Comparison of ENCODE assay signal across 12 cellular contexts in the genomic region with DNA sequence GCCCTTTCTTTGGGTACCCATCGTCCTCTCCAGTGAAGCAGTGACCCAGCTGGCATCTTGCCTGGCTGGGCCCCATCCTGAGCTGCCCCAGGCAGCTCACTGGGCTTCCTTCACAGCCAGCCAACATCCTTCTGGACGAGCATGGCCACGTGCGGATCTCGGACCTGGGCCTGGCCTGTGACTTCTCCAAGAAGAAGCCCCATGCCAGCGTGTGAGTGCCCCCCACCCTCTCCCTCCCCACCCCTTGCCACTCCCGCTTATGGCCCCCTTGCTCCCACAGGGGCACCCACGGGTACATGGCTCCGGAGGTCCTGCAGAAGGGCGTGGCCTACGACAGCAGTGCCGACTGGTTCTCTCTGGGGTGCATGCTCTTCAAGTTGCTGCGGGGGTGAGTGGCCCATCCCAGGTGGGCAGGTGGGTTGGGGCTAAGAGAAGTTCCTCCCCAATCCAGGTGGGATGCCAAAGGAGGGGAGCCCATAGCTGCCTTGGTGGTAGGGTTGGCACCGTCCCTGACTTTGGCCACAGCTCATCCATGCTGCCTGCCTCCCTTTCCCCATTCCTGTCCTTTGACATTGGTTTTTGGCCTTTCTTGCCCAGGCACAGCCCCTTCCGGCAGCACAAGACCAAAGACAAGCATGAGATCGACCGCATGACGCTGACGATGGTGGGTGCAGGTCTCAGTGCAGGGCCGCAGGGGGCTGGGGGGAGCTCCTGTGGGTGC. TPM values are rescaled to one million over a fixed set of nuclear protein-coding genes. Genes with fewer than 3 reads are reported as not detected.
DNase-seq lines count a peak whose midpoint lies in the region; ATAC-seq and TF ChIP-seq lines count a peak whose summit lies in the region.
"Had no signal": no experiment of that assay in that cellular context is flagged by ENCODE, and none has a peak within 500 bp of the region (broad histone marks: within the 10 kb centered on the region; RNA-seq: fewer than 3 reads in every experiment).

No MANE protein-coding gene starts in this region.

- H3K4me1 Mint-ChIP-seq in naive thymus-derived CD8-positive, alpha-beta T cell = peaks cover 19 to 75% (median 62%) of the 10 kb centered on the region in 4 donors

- intact Hi-C loops in ascending aorta (cut with DNase I) = no loop called here
- intact Hi-C loops in PC-3 (cut with micrococcal nuclease) = no loop called here

- peak overlapping the region; percentile 84 to 100 (median 99) for H3K9ac ChIP-seq in BLaER1 treated with 17β-estradiol and CSF1 and Interleukin-3, amounts not matched to agents 10 nM and 100 nM
- no peak overlapping the region for H3K9ac ChIP-seq in PC-3 (ENCODE audit: low read length)

- peak overlapping the region in 7 of 10 experiments; percentile 15 to 86 (median 61); a peak in 8 of 20 replicates for H3K4me3 ChIP-seq in BLaER1 treated with 17β-estradiol and CSF1 and Interleukin-3, amounts not matched to agents 10 nM and 100 nM
- no peak overlapping the region for H3K4me3 ChIP-seq in GM06990 (replicated peaks; ENCODE audit: low read depth, low read length)
- H3K4me3 ChIP-seq in ascending aorta = no peak overlapping the region
- no peak overlapping the region for H3K4me3 ChIP-seq in PC-3 (ENCODE audit: low read length)

- peak overlapping the region; percentile 97 to 100 (median 99) for H3K27ac ChIP-seq in BLaER1 treated with 17β-estradiol and CSF1 and Interleukin-3, amounts not matched to agents 10 nM and 100 nM
- H3K27ac ChIP-seq in ascending aorta = peak overlapping the region; percentile 23 to 42
- H3K27ac ChIP-seq in PC-3 (ENCODE audit: low read length) = no peak overlapping the region

- H3K9me2 ChIP-seq in PC-3 (replicated peaks; ENCODE audit: low read length) = no peaks in the 10 kb centered on the region

- H3K27me3 ChIP-seq in BLaER1 treated with 17β-estradiol and CSF1 and Interleukin-3, amounts not matched to agents 10 nM and 100 nM = no peaks in the 10 kb centered on the region
- H3K27me3 ChIP-seq in GM06990 (replicated peaks; ENCODE audit: control insufficient read depth, insufficient read depth, low read length) = no peaks in the 10 kb centered on the region
- no peaks in the 10 kb centered on the region for H3K27me3 ChIP-seq in ascending aorta
- no peaks in the 10 kb centered on the region for H3K27me3 ChIP-seq in PC-3 (ENCODE audit: low read length)

- DNase-seq in GM06990 (ENCODE audit: extremely low read depth, insufficient read length) (peak; percentile 10), ascending aorta (ENCODE audit: low spot score in 2 of 2) (no peak), PC-3 (no peak), NCI-H146 treated with DMSO at 0.1 percent for 48 hours (lab: John Stamatoyannopoulos, UW; ENCODE audit: unreplicated experiment) (no peak)
- DNase-seq in naive thymus-derived CD8-positive, alpha-beta T cell = peak in 2 of 10 donors; percentile 4 to 59
- DNase-seq: activated T-cell treated with anti-CD3 and anti-CD28 coated beads, Interleukin-2, amount 50 U/mL, for 72 hours; COR-L47; hypothalamus; NCI-H1105 had no signal

- H4K20me1 ChIP-seq in BLaER1 treated with 17β-estradiol and CSF1 and Interleukin-3, amounts not matched to agents 10 nM and 100 nM = no peaks in the 10 kb centered on the region
- H4K20me1 ChIP-seq in PC-3 (ENCODE audit: low read length) = no peaks in the 10 kb centered on the region

- no peaks in the 10 kb centered on the region for H3K9me3 ChIP-seq in BLaER1 treated with 17β-estradiol and CSF1 and Interleukin-3, amounts not matched to agents 10 nM and 100 nM (replicated peaks in 1 of 11)
- no peaks in the 10 kb centered on the region for H3K9me3 ChIP-seq in ascending aorta
- H3K9me3 ChIP-seq in PC-3 (ENCODE audit: low read length) = no peaks in the 10 kb centered on the region

- no peaks in the 10 kb centered on the region for H3F3A ChIP-seq in PC-3 (ENCODE audit: low read length, unreplicated experiment)

- peak overlapping the region in 3 of 10 donors; percentile 33 to 62 (median 55) for H3K4me3 Mint-ChIP-seq in naive thymus-derived CD8-positive, alpha-beta T cell
- H3K4me3 Mint-ChIP-seq: activated T-cell treated with anti-CD3 and anti-CD28 coated beads, Interleukin-2, amount 50 U/mL, for 72 hours had no signal

- H3K27ac Mint-ChIP-seq in naive thymus-derived CD8-positive, alpha-beta T cell = peak overlapping the region in 9 of 10 donors; percentile 53 to 92 (median 82)
- H3K27ac Mint-ChIP-seq: activated T-cell treated with anti-CD3 and anti-CD28 coated beads, Interleukin-2, amount 50 U/mL, for 72 hours had no signal

- no peak overlapping the region for H2AFZ ChIP-seq in PC-3 (ENCODE audit: low read length)

- POLR2A ChIA-PET in naive thymus-derived CD8-positive, alpha-beta T cell (lab: Charles Lee) = interaction anchor here (1.0 to 49.2 kb wide), 4 partner anchors 4 to 155 kb away, joined by 3 to 2293 read pairs (median 1148); a partner anchor contains a TSS
- POLR2A ChIA-PET in PC-3 (lab: Charles Lee; ENCODE audit: unreplicated experiment) = no interaction called here

- no peak for ATAC-seq in naive thymus-derived CD8-positive, alpha-beta T cell
- ATAC-seq in GM21423 (IDR thresholded peaks at IDR 0.05; ENCODE audit: unreplicated experiment) (no peak), PC-3 (no peak)
- ATAC-seq: activated T-cell treated with anti-CD3 and anti-CD28 coated beads, Interleukin-2, amount 50 U/mL, for 72 hours; HCT116 had no signal

- H3K36me3 ChIP-seq in BLaER1 treated with 17β-estradiol and CSF1 and Interleukin-3, amounts not matched to agents 10 nM and 100 nM = peaks cover 89 to 97% (median 96%) of the 10 kb centered on the region in 11 experiments
- H3K36me3 ChIP-seq in GM06990 (ENCODE audit: control insufficient read depth, insufficient read depth, low read length) = peaks cover 68% of the 10 kb centered on the region
- H3K36me3 ChIP-seq in ascending aorta = peaks cover 71 to 84% of the 10 kb centered on the region in 2 donors
- peaks cover 53% of the 10 kb centered on the region for H3K36me3 ChIP-seq in PC-3 (ENCODE audit: low read depth, low read length)

- H3K4me1 ChIP-seq in BLaER1 treated with 17β-estradiol and CSF1 and Interleukin-3, amounts not matched to agents 10 nM and 100 nM = peaks cover 97 to 99% (median 98%) of the 10 kb centered on the region in 10 experiments
- H3K4me1 ChIP-seq in ascending aorta (peaks cover 7 to 12% of the 10 kb centered on the region in 2 donors), PC-3 (ENCODE audit: insufficient read depth, low read length) (no peaks in the 10 kb centered on the region)

- TF ChIP-seq CTCF in GM06990 (IDR thresholded peaks at IDR 0.05; ENCODE audit: insufficient read depth, low read length, poor library complexity, severe bottlenecking) (no peak), ascending aorta (IDR thresholded peaks at IDR 0.05) (no peak), PC-3 (conservative IDR thresholded peaks at IDR 0.05; ENCODE audit: low read depth, low read length) (no peak)

- H3K79me2 ChIP-seq in PC-3 (ENCODE audit: low read length) = 0 out of 2 replicates have a peak, but pooled peaks cover under 1% of the 10 kb centered on the region

- H3K36me3 Mint-ChIP-seq in naive thymus-derived CD8-positive, alpha-beta T cell = peaks cover 0 to 74% (median 14%) of the 10 kb centered on the region in 3 donors

- no TSS peak for BruUV-seq in PC-3 (replicated peaks; lab: Mats Ljungman, UMichigan)

- H3K4me2 ChIP-seq in BLaER1 treated with 17β-estradiol and CSF1 and Interleukin-3, amounts not matched to agents 10 nM and 100 nM = peak overlapping the region; percentile 85 to 100 (median 100)
- H3K4me2 ChIP-seq in PC-3 (ENCODE audit: low read length) = no peak overlapping the region

- CTCF ChIA-PET in PC-3 (lab: Charles Lee) = no interaction called here

- H3K27me3 Mint-ChIP-seq in naive thymus-derived CD8-positive, alpha-beta T cell = no peaks in the 10 kb centered on the region

- no peaks in the 10 kb centered on the region for H3K9me3 Mint-ChIP-seq in naive thymus-derived CD8-positive, alpha-beta T cell
- H3K9me3 Mint-ChIP-seq: activated T-cell treated with anti-CD3 and anti-CD28 coated beads, Interleukin-2, amount 50 U/mL, for 72 hours had no signal

RNA-seq across cellular contexts. Expression of a gene that starts 6.8 kb away (rescaled TPM):
- total RNA-seq in ascending aorta (54.7 TPM), PC-3 (2014; rRNA removed) (58.9 and 63.9 TPM in 2 replicates)
- total RNA-seq in naive thymus-derived CD8-positive, alpha-beta T cell = 100 to 1,000 TPM; 189 to 206 TPM
- polyA plus RNA-seq in naive thymus-derived CD8-positive, alpha-beta T cell = 10 to 100 TPM in 2 of 3 donors, 1 to 10 TPM in 1; 6.0 to 18.3 (median 10.1) TPM

RNA-seq across cellular contexts. Expression of a gene that starts 16.0 kb away (rescaled TPM):
- total RNA-seq in ascending aorta (65.3 TPM), PC-3 (2014; rRNA removed) (103 TPM in 2 replicates)
- total RNA-seq in naive thymus-derived CD8-positive, alpha-beta T cell = 100 to 1,000 TPM; 345 to 354 TPM
- polyA plus RNA-seq in naive thymus-derived CD8-positive, alpha-beta T cell = 10 to 100 TPM; 16.8 to 70.7 (median 31.1) TPM

RNA-seq across cellular contexts. Expression of a gene that starts 21.0 kb away (rescaled TPM):
- total RNA-seq in ascending aorta (30.9 TPM), PC-3 (2014; rRNA removed) (35.1 and 52.4 TPM in 2 replicates)
- total RNA-seq in naive thymus-derived CD8-positive, alpha-beta T cell = 10 to 100 TPM; 18.1 to 25.3 TPM
- polyA plus RNA-seq in naive thymus-derived CD8-positive, alpha-beta T cell = 1 to 10 TPM; 1.7 to 4.5 (median 3.2) TPM

Comparison
In these comparisons a context has a peak if more than half of its experiments do, and no peak if none do; other contexts are left out.
1. H3K4me3 ChIP-seq: peak in BLaER1 treated with 17β-estradiol and CSF1 and Interleukin-3, amounts not matched to agents 10 nM and 100 nM (7 of 10); none in GM06990 (single experiment), ascending aorta (0 of 2) and PC-3 (single experiment).